ENCODE assay signal across 8 cellular contexts in the genomic region with DNA sequence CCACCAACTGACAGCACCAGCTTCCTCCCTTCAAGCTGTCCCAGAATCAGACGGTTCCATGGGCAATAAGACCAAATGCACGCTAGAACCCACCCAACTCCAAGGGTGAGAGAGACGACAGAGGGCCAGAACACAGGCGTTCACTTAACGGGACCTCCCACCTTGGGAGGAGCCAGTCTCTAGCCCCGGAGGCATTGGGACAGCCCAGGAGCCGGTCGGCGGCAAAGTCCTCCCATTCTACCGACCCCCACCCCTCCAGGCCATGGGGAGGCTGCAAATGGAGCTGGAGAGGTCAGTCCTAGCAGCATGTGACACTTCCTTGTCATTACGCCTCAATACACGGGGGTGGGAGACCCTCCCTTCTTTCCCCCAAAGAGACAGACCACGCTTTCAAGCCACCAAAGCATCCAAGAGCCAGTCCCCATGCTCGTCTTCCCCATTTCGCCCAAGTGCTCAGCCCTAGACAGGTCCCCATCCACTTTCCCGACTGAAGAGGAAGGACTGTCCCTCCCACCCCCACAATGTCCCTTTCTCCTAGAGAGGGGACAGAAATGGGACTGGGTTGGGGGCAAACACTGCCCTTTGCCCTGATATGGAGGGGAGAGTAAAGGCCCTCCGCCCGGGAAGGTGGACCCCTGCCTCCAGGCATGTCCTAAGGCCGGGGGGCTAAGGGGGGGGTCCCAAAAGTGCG. TPM values are rescaled to one million over a fixed set of nuclear protein-coding genes. Genes with fewer than 3 reads are reported as not detected.
DNase-seq lines count a peak whose midpoint lies in the region; ATAC-seq lines count a peak whose summit lies in the region.

No MANE protein-coding gene starts in this region.

- no peaks in the 10 kb centered on the region for H3K27me3 Mint-ChIP-seq in activated T-helper 1 cell treated with anti-CD3 and anti-CD28 coated beads, Interleukin-12 subunit alpha, Interleukin-12 subunit beta, Interleukin-2, Interleukin-4 antibody, amounts not matched to agents 30 ng/mL and 10 ng/mL and 1 ng/mL, durations not matched to agents 14 hours and 24 hours and 36 hours (ENCODE audit: insufficient read depth)

- H3K9me3 Mint-ChIP-seq in activated T-helper 1 cell treated with anti-CD3 and anti-CD28 coated beads, Interleukin-12 subunit alpha, Interleukin-12 subunit beta, Interleukin-2, Interleukin-4 antibody, amounts not matched to agents 30 ng/mL and 10 ng/mL and 1 ng/mL, durations not matched to agents 14 hours and 24 hours and 36 hours, result no peaks in the 10 kb centered on the region

- ATAC-seq in GM21526 (IDR thresholded peaks at IDR 0.05; ENCODE audit: low FRiP score, unreplicated experiment) (no peak), HG02884 (IDR thresholded peaks at IDR 0.05; ENCODE audit: unreplicated experiment) (no peak)

- peak overlapping the region; percentile 94 for H3K4me3 Mint-ChIP-seq in activated T-helper 1 cell treated with anti-CD3 and anti-CD28 coated beads, Interleukin-12 subunit alpha, Interleukin-12 subunit beta, Interleukin-2, Interleukin-4 antibody, amounts not matched to agents 30 ng/mL and 10 ng/mL and 1 ng/mL, durations not matched to agents 14 hours and 24 hours and 36 hours

- DNase-seq in ELF-1 (ENCODE audit: low read depth, low spot score) (peak; percentile 93), Kasumi-1 (lab: John Stamatoyannopoulos, UW) (peak; percentile 29 to 40), germinal center (ENCODE audit: low spot score) (peak; percentile 30), pons (ENCODE audit: low spot score) (peak; percentile 24), GOT3 (lab: John Stamatoyannopoulos, UW) (no peak)
- peak; percentile 28 for DNase-seq in activated T-helper 1 cell treated with anti-CD3 and anti-CD28 coated beads, Interleukin-12 subunit alpha, Interleukin-12 subunit beta, Interleukin-2, Interleukin-4 antibody, amounts not matched to agents 30 ng/mL and 10 ng/mL and 1 ng/mL, durations not matched to agents 14 hours and 24 hours and 36 hours (ENCODE audit: low spot score)

- intact Hi-C loops in activated T-helper 1 cell treated with anti-CD3 and anti-CD28 coated beads, Interleukin-12 subunit alpha, Interleukin-12 subunit beta, Interleukin-2, Interleukin-4 antibody, amounts not matched to agents 30 ng/mL and 10 ng/mL and 1 ng/mL, durations not matched to agents 14 hours and 24 hours and 36 hours (cut with micrococcal nuclease), result loop anchor here (10.0 kb wide), 1 partner anchor 799 kb away; a partner anchor contains a TSS

- peak overlapping the region; percentile 85 for H3K27ac Mint-ChIP-seq in activated T-helper 1 cell treated with anti-CD3 and anti-CD28 coated beads, Interleukin-12 subunit alpha, Interleukin-12 subunit beta, Interleukin-2, Interleukin-4 antibody, amounts not matched to agents 30 ng/mL and 10 ng/mL and 1 ng/mL, durations not matched to agents 14 hours and 24 hours and 36 hours

- peaks cover 19% of the 10 kb centered on the region for H3K36me3 Mint-ChIP-seq in activated T-helper 1 cell treated with anti-CD3 and anti-CD28 coated beads, Interleukin-12 subunit alpha, Interleukin-12 subunit beta, Interleukin-2, Interleukin-4 antibody, amounts not matched to agents 30 ng/mL and 10 ng/mL and 1 ng/mL, durations not matched to agents 14 hours and 24 hours and 36 hours (ENCODE audit: low read depth)

- peaks cover 28% of the 10 kb centered on the region for H3K4me1 Mint-ChIP-seq in activated T-helper 1 cell treated with anti-CD3 and anti-CD28 coated beads, Interleukin-12 subunit alpha, Interleukin-12 subunit beta, Interleukin-2, Interleukin-4 antibody, amounts not matched to agents 30 ng/mL and 10 ng/mL and 1 ng/mL, durations not matched to agents 14 hours and 24 hours and 36 hours (ENCODE audit: low read depth)

RNA-seq across cellular contexts. Expression of a gene that starts 1.0 kb away (rescaled TPM):
- total RNA-seq in activated T-helper 1 cell treated with anti-CD3 and anti-CD28 coated beads, Interleukin-12 subunit alpha, Interleukin-12 subunit beta, Interleukin-2, Interleukin-4 antibody, amounts not matched to agents 30 ng/mL and 10 ng/mL and 1 ng/mL, durations not matched to agents 14 hours and 24 hours and 36 hours, result 415 and 424 TPM in 2 replicates

RNA-seq across cellular contexts. Expression of a gene that starts 9.9 kb away (rescaled TPM):
- 0.24 and 0.31 TPM in 2 replicates for total RNA-seq in activated T-helper 1 cell treated with anti-CD3 and anti-CD28 coated beads, Interleukin-12 subunit alpha, Interleukin-12 subunit beta, Interleukin-2, Interleukin-4 antibody, amounts not matched to agents 30 ng/mL and 10 ng/mL and 1 ng/mL, durations not matched to agents 14 hours and 24 hours and 36 hours

RNA-seq across cellular contexts. Expression of a gene that starts 30.7 kb away (rescaled TPM):
- 62.9 and 65.5 TPM in 2 replicates for total RNA-seq in activated T-helper 1 cell treated with anti-CD3 and anti-CD28 coated beads, Interleukin-12 subunit alpha, Interleukin-12 subunit beta, Interleukin-2, Interleukin-4 antibody, amounts not matched to agents 30 ng/mL and 10 ng/mL and 1 ng/mL, durations not matched to agents 14 hours and 24 hours and 36 hours

RNA-seq across cellular contexts. Expression of a gene that starts 35.9 kb away (rescaled TPM):
- total RNA-seq in activated T-helper 1 cell treated with anti-CD3 and anti-CD28 coated beads, Interleukin-12 subunit alpha, Interleukin-12 subunit beta, Interleukin-2, Interleukin-4 antibody, amounts not matched to agents 30 ng/mL and 10 ng/mL and 1 ng/mL, durations not matched to agents 14 hours and 24 hours and 36 hours, result 18.6 and 20.3 TPM in 2 replicates

RNA-seq across cellular contexts. Expression of a gene that starts 40.4 kb away (rescaled TPM):
- 0.29 and 0.39 TPM in 2 replicates for total RNA-seq in activated T-helper 1 cell treated with anti-CD3 and anti-CD28 coated beads, Interleukin-12 subunit alpha, Interleukin-12 subunit beta, Interleukin-2, Interleukin-4 antibody, amounts not matched to agents 30 ng/mL and 10 ng/mL and 1 ng/mL, durations not matched to agents 14 hours and 24 hours and 36 hours
